In genomic region chr12:118025168-118025567, GRCh38 we compare ENCODE assay signal across 22 cellular contexts. TPM values are rescaled to one million over a fixed set of nuclear protein-coding genes. Genes with fewer than 3 reads are reported as not detected.
DNase-seq lines count a peak whose midpoint lies in the region; ATAC-seq and TF ChIP-seq lines count a peak whose summit lies in the region.
"Had no signal": no experiment of that assay in that cellular context is flagged by ENCODE, and none has a peak within 500 bp of the region (broad histone marks: within the 10 kb centered on the region; RNA-seq: fewer than 3 reads in every experiment).

No MANE protein-coding gene starts in this region.

- H3K9me3 Mint-ChIP-seq in Calu3 (ENCODE audit: low read depth, unreplicated experiment): no peaks in the 10 kb centered on the region
- H3K9me3 Mint-ChIP-seq: CD14-positive monocyte, GM23338, H9 had no signal

- no peaks in the 10 kb centered on the region for H3K27me3 ChIP-seq in layer of hippocampus (ENCODE audit: control insufficient read depth, insufficient read depth, low read length)
- H3K27me3 ChIP-seq: MG63 had no signal

- ATAC-seq in GM19324 (IDR thresholded peaks at IDR 0.05; ENCODE audit: low FRiP score, unreplicated experiment) (no peak), GM18519 (IDR thresholded peaks at IDR 0.05; ENCODE audit: low FRiP score, unreplicated experiment) (no peak)
- ATAC-seq: GM23338, Panc1 had no signal

- peak overlapping the region; percentile 75 for H3K27ac ChIP-seq in angular gyrus (ENCODE audit: low read depth, low read length)
- H3K27ac ChIP-seq in layer of hippocampus (ENCODE audit: low read depth, low read length): peak overlapping the region; percentile 35
- H3K27ac ChIP-seq: RWPE1 had no signal

- CTCF ChIA-PET in Calu3 (lab: Charles Lee): no interaction called here

- intact Hi-C loops in Calu3 (cut with micrococcal nuclease; ENCODE audit: unreplicated experiment) (no loop called here), posterior cingulate gyrus (cut with DNase I) (no loop called here)

- H3K27ac Mint-ChIP-seq in Calu3 (ENCODE audit: unreplicated experiment): peak overlapping the region; percentile 56
- H3K27ac Mint-ChIP-seq: B cell, GM23338, H9 had no signal

- H3K36me3 Mint-ChIP-seq in Calu3 (ENCODE audit: insufficient read depth, unreplicated experiment): peaks cover 56% of the 10 kb centered on the region

- no peak for DNase-seq in Calu3
- DNase-seq in posterior cingulate gyrus: peak in 8 of 10 donors; percentile 33 to 90 (median 58)
- no peak for DNase-seq in HuH-7.5 (ENCODE audit: low spot score)
- DNase-seq: H9, IMR-90, KG1, MG63, NCI-H1105 treated with DMSO at 0.1 percent for 48 hours, NCI-H2029, NCI-H446, NCI-H526 treated with DMSO at 0.1 percent for 48 hours, SHP77 had no signal

- no peaks in the 10 kb centered on the region for H3K4me1 Mint-ChIP-seq in Calu3 (ENCODE audit: low read depth, unreplicated experiment)
- H3K4me1 Mint-ChIP-seq: B cell, CD14-positive monocyte had no signal

- no peak overlapping the region for H3K4me3 Mint-ChIP-seq in Calu3 (ENCODE audit: low read depth, unreplicated experiment)
- H3K4me3 Mint-ChIP-seq: B cell, CD14-positive monocyte, GM23338, H9 had no signal

- no peak for TF ChIP-seq CTCF in Calu3 (IDR thresholded peaks at IDR 0.05; ENCODE audit: unreplicated experiment)

- BruUV-seq in Calu3 (replicated peaks; lab: Mats Ljungman, UMichigan): no TSS peak

- no peaks in the 10 kb centered on the region for H3K27me3 Mint-ChIP-seq in Calu3 (ENCODE audit: unreplicated experiment)
- H3K27me3 Mint-ChIP-seq: B cell had no signal

RNA-seq across cellular contexts. Expression of gene RFC5, which starts 8.7 kb away (rescaled TPM):
- 52.0 and 54.6 TPM in 2 replicates for total RNA-seq in Calu3 (2022)

RNA-seq across cellular contexts. Expression of gene WSB2, which starts 35.8 kb away (rescaled TPM):
- total RNA-seq in Calu3 (2022): 93.5 and 112 TPM in 2 replicates

RNA-seq across cellular contexts. Expression of gene KSR2, which starts 56.4 kb away (rescaled TPM):
- 1.6 and 1.9 TPM in 2 replicates for total RNA-seq in Calu3 (2022)
- total RNA-seq: A673, B cell, IMR-90 had no signal

Comparison
In these comparisons a context has a peak if more than half of its experiments do, and no peak if none do; other contexts are left out.
1. DNase-seq: peak in posterior cingulate gyrus (8 of 10); none in Calu3 (single experiment) and HuH-7.5 (single experiment).